ENCODE assay signal across 20 cellular contexts in the genomic region with DNA sequence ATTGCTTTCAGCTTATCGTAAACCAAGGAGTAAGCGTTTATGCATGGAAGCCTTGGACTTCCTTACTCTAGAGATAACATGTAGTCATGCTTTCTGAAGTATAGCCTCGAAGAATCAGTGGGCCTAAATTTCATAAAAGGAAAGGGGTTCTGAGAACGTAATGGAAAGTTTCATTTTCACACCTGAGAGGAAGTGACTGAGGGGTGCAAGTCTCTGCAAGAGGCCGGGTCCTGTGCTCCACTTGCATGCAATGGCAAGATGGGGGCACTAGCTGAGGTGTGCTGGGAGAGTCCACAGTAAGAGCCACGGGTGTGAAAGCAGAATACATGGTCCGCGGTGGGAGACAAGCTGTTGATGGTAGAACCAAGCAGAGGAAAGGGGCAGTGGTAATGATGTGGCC.
"Had no signal": no experiment of that assay in that cellular context is flagged by ENCODE, and none has a peak within 500 bp of the region (broad histone marks: within the 10 kb centered on the region; RNA-seq: fewer than 3 reads in every experiment).

No MANE protein-coding gene starts in this region.

- ATAC-seq: foreskin keratinocyte; left colon; left ventricle myocardium superior; naive thymus-derived CD8-positive, alpha-beta T cell; psoas muscle; right lobe of liver; stimulated activated effector memory CD8-positive, alpha-beta T cell treated with anti-CD3 and anti-CD28 coated beads, Interleukin-12 subunit alpha, Interleukin-12 subunit beta, amount 100 ng/mL, for 72 hours; stimulated activated naive CD8-positive, alpha-beta T cell treated with anti-CD3 and anti-CD28 coated beads, Interleukin-15, Interleukin-2, amounts not matched to agents 100 U/mL and 50 U/mL, for 24 hours had no signal

- H2AFZ ChIP-seq: hepatocyte had no signal

- H3K9me3 ChIP-seq: neutrophil, psoas muscle, right lobe of liver, suprapubic skin, thyroid gland had no signal

- FAIRE-seq: urothelium cell line had no signal

- DNase-seq: dermis blood vessel endothelial cell; foreskin keratinocyte; head of caudate nucleus; left colon; left ventricle myocardium superior; mesendoderm; naive thymus-derived CD8-positive, alpha-beta T cell; psoas muscle; retina; right lobe of liver; stimulated activated CD4-positive, alpha-beta T cell treated with anti-CD3 and anti-CD28 coated beads, Interleukin-4, amount 100 ng/mL, for 1 hour; stimulated activated CD8-positive, alpha-beta memory T cell treated with anti-CD3 and anti-CD28 coated beads, Interleukin-4, amount 100 ng/mL, for 48 hours; stimulated activated naive CD8-positive, alpha-beta T cell treated with anti-CD3 and anti-CD28 coated beads, Interleukin-15, Interleukin-2, amounts not matched to agents 100 U/mL and 50 U/mL, for 24 hours; thyroid gland had no signal

- H3K4me2 ChIP-seq: hepatocyte had no signal

- H3K4me3 ChIP-seq: hepatocyte, lung, psoas muscle, right lobe of liver, suprapubic skin, thyroid gland had no signal

- H3K27me3 ChIP-seq: hepatocyte, neutrophil, right lobe of liver, suprapubic skin, thyroid gland had no signal

- H3K79me2 ChIP-seq: hepatocyte had no signal

- H3K4me1 ChIP-seq: foreskin keratinocyte, right lobe of liver, thyroid gland had no signal

- H3K36me3 ChIP-seq: neutrophil, right lobe of liver, suprapubic skin, thyroid gland had no signal

- H3K27ac ChIP-seq: foreskin keratinocyte, hepatocyte, neutrophil, psoas muscle, right lobe of liver, suprapubic skin, thyroid gland had no signal
